Comparison of ENCODE assay signal across 1 cellular context in genomic region chr5:126589536-126590297, GRCh38.
A peak's percentile ranks its signal among the peaks of the same experiment; 100 is the strongest.
TF ChIP-seq lines count a peak whose summit lies in the region.

No MANE protein-coding gene starts in this region.

TF ChIP-seq in HepG2, 621 proteins besides CTCF, POLR2A, EP300 and RAD21:
- TF ChIP-seq AGO2 (optimal IDR thresholded peaks at IDR 0.05; ENCODE audit: low read depth, low read length) (peak; percentile 35), CREBL2 (CRISPR knock-in tag; IDR thresholded peaks at IDR 0.05; ENCODE audit: borderline replicate concordance) (no peak), RBFOX2 (IDR thresholded peaks at IDR 0.05; ENCODE audit: low read depth, low read length) (0 out of 2 replicates have a peak, but pooled peaks have one; percentile 36)
